Comparison of ENCODE assay signal across 8 cellular contexts in the genomic region with DNA sequence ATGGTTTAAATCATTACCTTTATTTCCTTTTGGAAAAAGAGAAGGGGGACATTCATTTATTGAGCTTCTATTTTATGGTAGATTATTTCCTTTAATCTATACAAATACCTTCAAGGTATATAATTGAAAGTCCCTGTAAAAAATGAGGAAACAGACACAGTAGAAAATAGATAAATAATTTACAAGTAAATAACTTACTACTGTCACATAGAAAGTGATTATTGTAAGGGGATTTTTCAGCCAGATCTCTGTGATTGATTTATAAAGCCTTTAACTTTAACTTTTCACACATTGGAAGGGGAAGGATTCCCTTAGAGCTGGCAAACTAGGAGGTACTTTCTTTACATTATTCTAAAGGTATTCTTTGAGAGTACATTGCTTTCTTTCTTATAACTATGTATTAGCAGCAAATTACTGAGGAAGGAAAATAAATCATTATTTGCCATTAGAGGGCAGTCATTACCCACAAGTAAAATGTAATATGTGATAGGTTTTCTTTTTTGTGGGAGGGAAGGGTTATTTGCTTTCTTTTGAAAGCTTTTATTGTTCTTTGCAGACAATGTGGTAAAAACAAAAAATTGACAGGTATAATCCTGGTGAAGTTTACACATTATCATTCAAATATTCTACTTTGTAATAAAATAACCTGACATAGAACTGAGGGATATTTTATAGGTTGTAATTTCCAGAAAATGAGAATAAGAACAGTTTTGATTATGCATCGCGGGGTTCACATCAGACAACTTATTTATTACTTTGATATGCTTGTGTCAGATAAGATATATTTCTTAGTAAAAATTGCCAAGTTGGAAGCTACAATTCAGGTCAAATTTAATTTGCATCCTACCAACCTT.
A peak's percentile ranks its signal among the peaks of the same experiment; 100 is the strongest.
DNase-seq lines count a peak whose midpoint lies in the region; ATAC-seq and TF ChIP-seq lines count a peak whose summit lies in the region.

No MANE protein-coding gene starts in this region.

- H3K9ac ChIP-seq in OCI-LY3 (ENCODE audit: low read length) = no peak overlapping the region

- TF ChIP-seq CTCF in OCI-LY3 (IDR thresholded peaks at IDR 0.05; ENCODE audit: low read depth, low read length) (peak; percentile 65), epithelial cell of esophagus (IDR thresholded peaks at IDR 0.05; ENCODE audit: insufficient read depth, low read depth, low read length, missing control alignments) (peak; percentile 32)

- H3K27me3 ChIP-seq in OCI-LY3 (ENCODE audit: low read depth, low read length) = no peaks in the 10 kb centered on the region

- H3K27ac ChIP-seq in OCI-LY3 (ENCODE audit: low read length) = no peak overlapping the region

- no peaks in the 10 kb centered on the region for H3K9me3 ChIP-seq in OCI-LY3 (ENCODE audit: insufficient read depth, low read length)

- peak overlapping the region; percentile 64 for H3K4me2 ChIP-seq in OCI-LY3 (ENCODE audit: low read length)

- H3K79me2 ChIP-seq in OCI-LY3 (ENCODE audit: low read length) = no peaks in the 10 kb centered on the region

- H3K4me1 ChIP-seq in OCI-LY3 (ENCODE audit: low read length) = peaks cover 10% of the 10 kb centered on the region; the same call in 1 of the 2 replicates

- DNase-seq in AG20443 (ENCODE audit: low spot score) = peak; percentile 31
- DNase-seq in epithelial cell of esophagus (ENCODE audit: low read depth) = peak; percentile 53
- peak; percentile 78 for DNase-seq in pons (ENCODE audit: low spot score)
- no peak for DNase-seq in activated CD4-positive, alpha-beta T cell treated with anti-CD3 and anti-CD28 coated beads, Interleukin-2, amount 50 U/mL, for 4 hours
- DNase-seq in activated gamma-delta T cell treated with Interleukin-2 at 50 U/mL for 16 hours = no peak

- ATAC-seq in GM18508 (IDR thresholded peaks at IDR 0.05; ENCODE audit: insufficient read depth, unreplicated experiment) (peak; percentile 47), HG03139 (IDR thresholded peaks at IDR 0.05; ENCODE audit: unreplicated experiment) (peak; percentile 34)

- no peaks in the 10 kb centered on the region for H3K36me3 ChIP-seq in OCI-LY3 (replicated peaks; ENCODE audit: low read depth, low read length)

- H4K20me1 ChIP-seq in OCI-LY3 (ENCODE audit: insufficient read depth, low read length) = no peaks in the 10 kb centered on the region

- H2AFZ ChIP-seq in OCI-LY3 (ENCODE audit: low read depth, low read length) = no peak overlapping the region

- H3K4me3 ChIP-seq in OCI-LY3 (ENCODE audit: low read length) (peak overlapping the region; percentile 54; the same call in 1 of the 2 replicates), epithelial cell of esophagus (ENCODE audit: low read length) (no peak overlapping the region)

Comparison
In these comparisons a context has a peak if more than half of its experiments do, and no peak if none do; other contexts are left out.
1. DNase-seq: peak in AG20443 (single experiment), epithelial cell of esophagus (single experiment) and pons (single experiment); none in activated CD4-positive, alpha-beta T cell treated with anti-CD3 and anti-CD28 coated beads, Interleukin-2, amount 50 U/mL, for 4 hours (0 of 2) and activated gamma-delta T cell treated with Interleukin-2 at 50 U/mL for 16 hours (single experiment).